In genomic region chr6:108123516-108123929, GRCh38 we compare ENCODE assay signal across 26 cellular contexts. TPM values are rescaled to one million over a fixed set of nuclear protein-coding genes. Genes with fewer than 3 reads are reported as not detected.
"Had no signal": no experiment of that assay in that cellular context is flagged by ENCODE, and none has a peak within 500 bp of the region (broad histone marks: within the 10 kb centered on the region; RNA-seq: fewer than 3 reads in every experiment).

No MANE protein-coding gene starts in this region.

- H3K4me3 ChIP-seq: hepatocyte, lung, prostate gland, smooth muscle cell, stomach had no signal

- H3K27ac Mint-ChIP-seq: activated CD4-positive, alpha-beta T cell treated with anti-CD3 and anti-CD28 coated beads, Interleukin-2, amount 10 ng/mL, durations not matched to agents 24 days and 14 days; activated naive CD4-positive, alpha-beta T cell treated with anti-CD3 and anti-CD28 coated beads, Interleukin-2, amount 10 ng/mL, durations not matched to agents 7 days and 5 days; activated naive CD8-positive, alpha-beta T cell treated with anti-CD3 and anti-CD28 coated beads, Interleukin-2, amount 50 U/mL, for 24 hours; nephron progenitor cell; type B pancreatic cell had no signal

- H2AFZ ChIP-seq: hepatocyte had no signal

- H3K4me1 ChIP-seq: foreskin keratinocyte, prostate gland had no signal

- DNase-seq: activated CD4-positive, alpha-beta T cell treated with anti-CD3 and anti-CD28 coated beads, Interleukin-2, amount 10 ng/mL, durations not matched to agents 24 days and 14 days; activated CD8-positive, alpha-beta memory T cell treated with anti-CD3 and anti-CD28 coated beads, Interleukin-2, amount 50 U/mL, for 48 hours; activated effector memory CD4-positive, alpha-beta T cell treated with Interleukin-2 at 50 U/mL for 16 hours; activated naive CD4-positive, alpha-beta T cell treated with anti-CD3 and anti-CD28 coated beads, Interleukin-2, amount 10 ng/mL, durations not matched to agents 7 days and 5 days; activated naive CD8-positive, alpha-beta T cell treated with anti-CD3 and anti-CD28 coated beads, Interleukin-2, amount 50 U/mL, for 24 hours; activated T-cell treated with anti-CD3 and anti-CD28 coated beads, Interleukin-2, amount 50 U/mL, for 48 hours; brain microvascular endothelial cell; central memory CD4-positive, alpha-beta T cell; dorsolateral prefrontal cortex; foreskin keratinocyte; left colon; midbrain; right cardiac atrium; stimulated activated CD4-positive, alpha-beta T cell treated with anti-CD3 and anti-CD28 coated beads, Interleukin-4, amount 100 ng/mL, for 1 hour; stomach; T1000 had no signal

- FAIRE-seq: colon had no signal

- H3K9me3 ChIP-seq: prostate gland had no signal

- H3K4me2 ChIP-seq: hepatocyte, smooth muscle cell had no signal

- H3K79me2 ChIP-seq: hepatocyte had no signal

- H3K36me3 ChIP-seq: brain microvascular endothelial cell, prostate gland, stomach had no signal

- H3K4me3 Mint-ChIP-seq: activated CD4-positive, alpha-beta T cell treated with anti-CD3 and anti-CD28 coated beads, Interleukin-2, amount 10 ng/mL, durations not matched to agents 24 days and 14 days; activated naive CD4-positive, alpha-beta T cell treated with anti-CD3 and anti-CD28 coated beads, Interleukin-2, amount 10 ng/mL, durations not matched to agents 7 days and 5 days; activated naive CD8-positive, alpha-beta T cell treated with anti-CD3 and anti-CD28 coated beads, Interleukin-2, amount 50 U/mL, for 24 hours; nephron progenitor cell; type B pancreatic cell had no signal

- H3K27ac ChIP-seq: brain microvascular endothelial cell, dorsolateral prefrontal cortex, foreskin keratinocyte, hepatocyte, prostate gland, stomach had no signal

- H3K36me3 Mint-ChIP-seq: activated naive CD4-positive, alpha-beta T cell treated with anti-CD3 and anti-CD28 coated beads, Interleukin-2, amount 10 ng/mL, durations not matched to agents 7 days and 5 days had no signal

- H3K9me3 Mint-ChIP-seq: activated CD4-positive, alpha-beta T cell treated with anti-CD3 and anti-CD28 coated beads, Interleukin-2, amount 10 ng/mL, durations not matched to agents 24 days and 14 days; activated naive CD4-positive, alpha-beta T cell treated with anti-CD3 and anti-CD28 coated beads, Interleukin-2, amount 10 ng/mL, durations not matched to agents 7 days and 5 days; activated naive CD8-positive, alpha-beta T cell treated with anti-CD3 and anti-CD28 coated beads, Interleukin-2, amount 50 U/mL, for 24 hours; type B pancreatic cell had no signal

- ATAC-seq: activated naive CD8-positive, alpha-beta T cell treated with anti-CD3 and anti-CD28 coated beads, Interleukin-2, amount 50 U/mL, for 24 hours; foreskin keratinocyte; left colon; right cardiac atrium had no signal

RNA-seq across cellular contexts. Expression of gene NR2E1, which starts 42.3 kb away (rescaled TPM):
- total RNA-seq: activated CD4-positive, alpha-beta T cell treated with anti-CD3 and anti-CD28 coated beads, Interleukin-2, amount 10 ng/mL, durations not matched to agents 24 days and 14 days; epithelial cell of proximal tubule; fibroblast of lung; foreskin keratinocyte; hepatocyte; left colon; lung; omental fat pad; right cardiac atrium; smooth muscle cell; stomach had no signal
- polyA plus RNA-seq: fibroblast of lung, foreskin keratinocyte, hepatocyte, right cardiac atrium, smooth muscle cell, stomach had no signal
